Comparison of ENCODE assay signal across 1 cellular context in the genomic region with DNA sequence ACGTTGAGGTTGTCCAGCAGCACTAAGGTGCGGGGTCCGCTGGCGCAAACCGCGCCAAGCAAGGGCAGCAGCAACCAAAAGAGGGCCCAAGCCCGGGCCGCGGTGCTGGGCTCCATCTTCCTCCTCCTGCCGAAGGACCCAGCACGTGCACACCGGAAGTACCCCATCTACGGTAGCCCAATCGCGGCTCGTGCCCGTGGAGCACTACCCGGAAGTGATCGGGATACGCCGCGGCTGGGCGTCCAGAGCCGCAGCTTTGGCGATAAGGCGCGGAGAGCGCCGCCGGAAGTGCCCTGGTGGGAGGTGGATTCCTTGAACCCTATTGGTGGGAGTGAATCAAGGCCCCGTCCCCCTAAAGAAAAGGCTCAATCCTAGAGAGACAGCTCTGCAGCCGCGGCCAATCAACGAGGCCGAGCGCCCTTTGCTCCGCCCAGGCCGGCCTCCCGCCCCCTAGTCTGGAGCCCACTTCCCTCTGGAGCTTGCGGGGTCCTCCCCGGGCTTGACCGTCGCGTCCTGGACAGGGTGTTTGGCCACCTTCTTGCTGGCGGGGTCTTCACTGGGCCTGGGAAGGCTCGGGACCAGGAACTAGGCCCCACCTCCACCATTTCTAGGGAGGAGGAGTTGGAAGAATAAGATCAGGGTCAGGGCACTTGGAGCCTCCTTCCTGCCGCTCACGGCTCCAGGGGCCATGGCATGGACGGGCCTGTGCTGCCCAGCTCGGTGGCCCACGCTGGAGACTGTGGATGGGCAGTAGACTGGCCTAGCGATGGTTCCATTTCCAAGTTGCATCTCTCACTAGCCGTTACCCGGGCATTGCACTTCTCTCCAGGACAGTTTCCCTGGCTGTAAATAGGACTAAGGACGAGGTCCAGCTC.
TF ChIP-seq lines count a peak whose summit lies in the region.

A gene (minus strand): TSS at position 135 of the 875 bp plus-strand sequence. CDS start 19 bp downstream, at position 116.

TF ChIP-seq in K562, 482 proteins besides CTCF, POLR2A, EP300 and RAD21 (continued from another document and continues in another):
- TF ChIP-seq SREBF2 (CRISPR knock-in tag; IDR thresholded peaks at IDR 0.05): peak; percentile 24; the same call in 1 of the 2 replicates
- no peak for TF ChIP-seq ZNF764 (CRISPR knock-in tag; IDR thresholded peaks at IDR 0.05; ENCODE audit: low read depth)
- no peak for TF ChIP-seq NCOR1 (IDR thresholded peaks at IDR 0.05)
- TF ChIP-seq KLF6 (CRISPR knock-in tag; IDR thresholded peaks at IDR 0.05; ENCODE audit: borderline replicate concordance): no peak
- TF ChIP-seq, protein P1, sequence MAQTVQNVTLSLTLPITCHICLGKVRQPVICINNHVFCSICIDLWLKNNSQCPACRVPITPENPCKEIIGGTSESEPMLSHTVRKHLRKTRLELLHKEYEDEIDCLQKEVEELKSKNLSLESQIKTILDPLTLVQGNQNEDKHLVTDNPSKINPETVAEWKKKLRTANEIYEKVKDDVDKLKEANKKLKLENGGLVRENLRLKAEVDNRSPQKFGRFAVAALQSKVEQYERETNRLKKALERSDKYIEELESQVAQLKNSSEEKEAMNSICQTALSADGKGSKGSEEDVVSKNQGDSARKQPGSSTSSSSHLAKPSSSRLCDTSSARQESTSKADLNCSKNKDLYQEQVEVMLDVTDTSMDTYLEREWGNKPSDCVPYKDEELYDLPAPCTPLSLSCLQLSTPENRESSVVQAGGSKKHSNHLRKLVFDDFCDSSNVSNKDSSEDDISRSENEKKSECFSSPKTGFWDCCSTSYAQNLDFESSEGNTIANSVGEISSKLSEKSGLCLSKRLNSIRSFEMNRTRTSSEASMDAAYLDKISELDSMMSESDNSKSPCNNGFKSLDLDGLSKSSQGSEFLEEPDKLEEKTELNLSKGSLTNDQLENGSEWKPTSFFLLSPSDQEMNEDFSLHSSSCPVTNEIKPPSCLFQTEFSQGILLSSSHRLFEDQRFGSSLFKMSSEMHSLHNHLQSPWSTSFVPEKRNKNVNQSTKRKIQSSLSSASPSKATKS (CRISPR knock-in tag; IDR thresholded peaks at IDR 0.05): no peak
- TF ChIP-seq PYGO2 (tag; IDR thresholded peaks at IDR 0.05): no peak
- peak; percentile 44; the same call in 1 of the 2 replicates for TF ChIP-seq GATA2 (CRISPR knock-in tag; IDR thresholded peaks at IDR 0.05)
- TF ChIP-seq ARID1B (IDR thresholded peaks at IDR 0.05): no peak
- TF ChIP-seq, protein P2, sequence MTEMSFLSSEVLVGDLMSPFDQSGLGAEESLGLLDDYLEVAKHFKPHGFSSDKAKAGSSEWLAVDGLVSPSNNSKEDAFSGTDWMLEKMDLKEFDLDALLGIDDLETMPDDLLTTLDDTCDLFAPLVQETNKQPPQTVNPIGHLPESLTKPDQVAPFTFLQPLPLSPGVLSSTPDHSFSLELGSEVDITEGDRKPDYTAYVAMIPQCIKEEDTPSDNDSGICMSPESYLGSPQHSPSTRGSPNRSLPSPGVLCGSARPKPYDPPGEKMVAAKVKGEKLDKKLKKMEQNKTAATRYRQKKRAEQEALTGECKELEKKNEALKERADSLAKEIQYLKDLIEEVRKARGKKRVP (CRISPR knock-in tag; IDR thresholded peaks at IDR 0.05): no peak
- TF ChIP-seq RBM39 (optimal IDR thresholded peaks at IDR 0.05; ENCODE audit: low read depth, low read length): no peak
- no peak for TF ChIP-seq ZNF3 (CRISPR knock-in tag; IDR thresholded peaks at IDR 0.05)
- TF ChIP-seq, protein P3, sequence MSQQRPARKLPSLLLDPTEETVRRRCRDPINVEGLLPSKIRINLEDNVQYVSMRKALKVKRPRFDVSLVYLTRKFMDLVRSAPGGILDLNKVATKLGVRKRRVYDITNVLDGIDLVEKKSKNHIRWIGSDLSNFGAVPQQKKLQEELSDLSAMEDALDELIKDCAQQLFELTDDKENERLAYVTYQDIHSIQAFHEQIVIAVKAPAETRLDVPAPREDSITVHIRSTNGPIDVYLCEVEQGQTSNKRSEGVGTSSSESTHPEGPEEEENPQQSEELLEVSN (IDR thresholded peaks at IDR 0.05; ENCODE audit: borderline replicate concordance in 1 of 2, extremely low read depth in 1 of 2, insufficient read depth in 1 of 2, insufficient read length in 1 of 2, low read depth in 1 of 2, low read length in 1 of 2, poor library complexity in 1 of 2, severe bottlenecking in 1 of 2): peak in 1 of 2 experiments; percentile 26
- no peak for TF ChIP-seq KAT8 (IDR thresholded peaks at IDR 0.05; ENCODE audit: low read depth)
- no peak for TF ChIP-seq BMI1 (IDR thresholded peaks at IDR 0.05; ENCODE audit: low read length)
- TF ChIP-seq PHF8 (IDR thresholded peaks at IDR 0.05; ENCODE audit: borderline replicate concordance, low read length): peak; percentile 93
- TF ChIP-seq, protein P4, sequence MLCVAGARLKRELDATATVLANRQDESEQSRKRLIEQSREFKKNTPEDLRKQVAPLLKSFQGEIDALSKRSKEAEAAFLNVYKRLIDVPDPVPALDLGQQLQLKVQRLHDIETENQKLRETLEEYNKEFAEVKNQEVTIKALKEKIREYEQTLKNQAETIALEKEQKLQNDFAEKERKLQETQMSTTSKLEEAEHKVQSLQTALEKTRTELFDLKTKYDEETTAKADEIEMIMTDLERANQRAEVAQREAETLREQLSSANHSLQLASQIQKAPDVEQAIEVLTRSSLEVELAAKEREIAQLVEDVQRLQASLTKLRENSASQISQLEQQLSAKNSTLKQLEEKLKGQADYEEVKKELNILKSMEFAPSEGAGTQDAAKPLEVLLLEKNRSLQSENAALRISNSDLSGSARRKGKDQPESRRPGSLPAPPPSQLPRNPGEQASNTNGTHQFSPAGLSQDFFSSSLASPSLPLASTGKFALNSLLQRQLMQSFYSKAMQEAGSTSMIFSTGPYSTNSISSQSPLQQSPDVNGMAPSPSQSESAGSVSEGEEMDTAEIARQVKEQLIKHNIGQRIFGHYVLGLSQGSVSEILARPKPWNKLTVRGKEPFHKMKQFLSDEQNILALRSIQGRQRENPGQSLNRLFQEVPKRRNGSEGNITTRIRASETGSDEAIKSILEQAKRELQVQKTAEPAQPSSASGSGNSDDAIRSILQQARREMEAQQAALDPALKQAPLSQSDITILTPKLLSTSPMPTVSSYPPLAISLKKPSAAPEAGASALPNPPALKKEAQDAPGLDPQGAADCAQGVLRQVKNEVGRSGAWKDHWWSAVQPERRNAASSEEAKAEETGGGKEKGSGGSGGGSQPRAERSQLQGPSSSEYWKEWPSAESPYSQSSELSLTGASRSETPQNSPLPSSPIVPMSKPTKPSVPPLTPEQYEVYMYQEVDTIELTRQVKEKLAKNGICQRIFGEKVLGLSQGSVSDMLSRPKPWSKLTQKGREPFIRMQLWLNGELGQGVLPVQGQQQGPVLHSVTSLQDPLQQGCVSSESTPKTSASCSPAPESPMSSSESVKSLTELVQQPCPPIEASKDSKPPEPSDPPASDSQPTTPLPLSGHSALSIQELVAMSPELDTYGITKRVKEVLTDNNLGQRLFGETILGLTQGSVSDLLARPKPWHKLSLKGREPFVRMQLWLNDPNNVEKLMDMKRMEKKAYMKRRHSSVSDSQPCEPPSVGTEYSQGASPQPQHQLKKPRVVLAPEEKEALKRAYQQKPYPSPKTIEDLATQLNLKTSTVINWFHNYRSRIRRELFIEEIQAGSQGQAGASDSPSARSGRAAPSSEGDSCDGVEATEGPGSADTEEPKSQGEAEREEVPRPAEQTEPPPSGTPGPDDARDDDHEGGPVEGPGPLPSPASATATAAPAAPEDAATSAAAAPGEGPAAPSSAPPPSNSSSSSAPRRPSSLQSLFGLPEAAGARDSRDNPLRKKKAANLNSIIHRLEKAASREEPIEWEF (CRISPR knock-in tag; IDR thresholded peaks at IDR 0.05): no peak
- TF ChIP-seq, protein P5, sequence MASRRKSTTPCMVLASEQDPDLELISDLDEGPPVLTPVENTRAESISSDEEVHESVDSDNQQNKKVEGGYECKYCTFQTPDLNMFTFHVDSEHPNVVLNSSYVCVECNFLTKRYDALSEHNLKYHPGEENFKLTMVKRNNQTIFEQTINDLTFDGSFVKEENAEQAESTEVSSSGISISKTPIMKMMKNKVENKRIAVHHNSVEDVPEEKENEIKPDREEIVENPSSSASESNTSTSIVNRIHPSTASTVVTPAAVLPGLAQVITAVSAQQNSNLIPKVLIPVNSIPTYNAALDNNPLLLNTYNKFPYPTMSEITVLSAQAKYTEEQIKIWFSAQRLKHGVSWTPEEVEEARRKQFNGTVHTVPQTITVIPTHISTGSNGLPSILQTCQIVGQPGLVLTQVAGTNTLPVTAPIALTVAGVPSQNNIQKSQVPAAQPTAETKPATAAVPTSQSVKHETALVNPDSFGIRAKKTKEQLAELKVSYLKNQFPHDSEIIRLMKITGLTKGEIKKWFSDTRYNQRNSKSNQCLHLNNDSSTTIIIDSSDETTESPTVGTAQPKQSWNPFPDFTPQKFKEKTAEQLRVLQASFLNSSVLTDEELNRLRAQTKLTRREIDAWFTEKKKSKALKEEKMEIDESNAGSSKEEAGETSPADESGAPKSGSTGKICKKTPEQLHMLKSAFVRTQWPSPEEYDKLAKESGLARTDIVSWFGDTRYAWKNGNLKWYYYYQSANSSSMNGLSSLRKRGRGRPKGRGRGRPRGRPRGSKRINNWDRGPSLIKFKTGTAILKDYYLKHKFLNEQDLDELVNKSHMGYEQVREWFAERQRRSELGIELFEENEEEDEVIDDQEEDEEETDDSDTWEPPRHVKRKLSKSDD (conservative IDR thresholded peaks at IDR 0.05; ENCODE audit: low read length): no peak
- no peak; the same call in 1 of the 2 replicates for TF ChIP-seq ZBTB17 (CRISPR knock-in tag; IDR thresholded peaks at IDR 0.05)
- no peak for TF ChIP-seq POLR2H (tag; IDR thresholded peaks at IDR 0.05; ENCODE audit: low read depth)
- TF ChIP-seq ZBTB8A (IDR thresholded peaks at IDR 0.05; ENCODE audit: partially characterized antibody): no peak
- TF ChIP-seq RAD51 (IDR thresholded peaks at IDR 0.05; ENCODE audit: borderline replicate concordance, low read depth): no peak; the same call in 1 of the 2 replicates
- TF ChIP-seq BCOR (IDR thresholded peaks at IDR 0.05): 0 out of 2 replicates have a peak, but pooled peaks have one; percentile 22
- TF ChIP-seq, protein P6, sequence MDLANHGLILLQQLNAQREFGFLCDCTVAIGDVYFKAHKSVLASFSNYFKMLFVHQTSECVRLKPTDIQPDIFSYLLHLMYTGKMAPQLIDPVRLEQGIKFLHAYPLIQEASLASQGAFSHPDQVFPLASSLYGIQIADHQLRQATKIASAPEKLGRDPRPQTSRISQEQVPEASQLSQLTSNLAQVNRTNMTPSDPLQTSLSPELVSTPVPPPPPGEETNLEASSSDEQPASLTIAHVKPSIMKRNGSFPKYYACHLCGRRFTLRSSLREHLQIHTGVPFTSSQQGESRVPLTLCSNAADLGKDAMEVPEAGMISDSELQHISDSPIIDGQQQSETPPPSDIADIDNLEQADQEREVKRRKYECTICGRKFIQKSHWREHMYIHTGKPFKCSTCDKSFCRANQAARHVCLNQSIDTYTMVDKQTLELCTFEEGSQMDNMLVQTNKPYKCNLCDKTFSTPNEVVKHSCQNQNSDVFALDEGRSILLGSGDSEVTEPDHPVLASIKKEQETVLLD (IDR thresholded peaks at IDR 0.05): 0 out of 2 replicates have a peak, but pooled peaks have one; percentile 14
- TF ChIP-seq, protein P7, sequence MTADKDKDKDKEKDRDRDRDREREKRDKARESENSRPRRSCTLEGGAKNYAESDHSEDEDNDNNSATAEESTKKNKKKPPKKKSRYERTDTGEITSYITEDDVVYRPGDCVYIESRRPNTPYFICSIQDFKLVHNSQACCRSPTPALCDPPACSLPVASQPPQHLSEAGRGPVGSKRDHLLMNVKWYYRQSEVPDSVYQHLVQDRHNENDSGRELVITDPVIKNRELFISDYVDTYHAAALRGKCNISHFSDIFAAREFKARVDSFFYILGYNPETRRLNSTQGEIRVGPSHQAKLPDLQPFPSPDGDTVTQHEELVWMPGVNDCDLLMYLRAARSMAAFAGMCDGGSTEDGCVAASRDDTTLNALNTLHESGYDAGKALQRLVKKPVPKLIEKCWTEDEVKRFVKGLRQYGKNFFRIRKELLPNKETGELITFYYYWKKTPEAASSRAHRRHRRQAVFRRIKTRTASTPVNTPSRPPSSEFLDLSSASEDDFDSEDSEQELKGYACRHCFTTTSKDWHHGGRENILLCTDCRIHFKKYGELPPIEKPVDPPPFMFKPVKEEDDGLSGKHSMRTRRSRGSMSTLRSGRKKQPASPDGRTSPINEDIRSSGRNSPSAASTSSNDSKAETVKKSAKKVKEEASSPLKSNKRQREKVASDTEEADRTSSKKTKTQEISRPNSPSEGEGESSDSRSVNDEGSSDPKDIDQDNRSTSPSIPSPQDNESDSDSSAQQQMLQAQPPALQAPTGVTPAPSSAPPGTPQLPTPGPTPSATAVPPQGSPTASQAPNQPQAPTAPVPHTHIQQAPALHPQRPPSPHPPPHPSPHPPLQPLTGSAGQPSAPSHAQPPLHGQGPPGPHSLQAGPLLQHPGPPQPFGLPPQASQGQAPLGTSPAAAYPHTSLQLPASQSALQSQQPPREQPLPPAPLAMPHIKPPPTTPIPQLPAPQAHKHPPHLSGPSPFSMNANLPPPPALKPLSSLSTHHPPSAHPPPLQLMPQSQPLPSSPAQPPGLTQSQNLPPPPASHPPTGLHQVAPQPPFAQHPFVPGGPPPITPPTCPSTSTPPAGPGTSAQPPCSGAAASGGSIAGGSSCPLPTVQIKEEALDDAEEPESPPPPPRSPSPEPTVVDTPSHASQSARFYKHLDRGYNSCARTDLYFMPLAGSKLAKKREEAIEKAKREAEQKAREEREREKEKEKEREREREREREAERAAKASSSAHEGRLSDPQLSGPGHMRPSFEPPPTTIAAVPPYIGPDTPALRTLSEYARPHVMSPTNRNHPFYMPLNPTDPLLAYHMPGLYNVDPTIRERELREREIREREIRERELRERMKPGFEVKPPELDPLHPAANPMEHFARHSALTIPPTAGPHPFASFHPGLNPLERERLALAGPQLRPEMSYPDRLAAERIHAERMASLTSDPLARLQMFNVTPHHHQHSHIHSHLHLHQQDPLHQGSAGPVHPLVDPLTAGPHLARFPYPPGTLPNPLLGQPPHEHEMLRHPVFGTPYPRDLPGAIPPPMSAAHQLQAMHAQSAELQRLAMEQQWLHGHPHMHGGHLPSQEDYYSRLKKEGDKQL (CRISPR knock-in tag; IDR thresholded peaks at IDR 0.05; ENCODE audit: borderline replicate concordance): no peak
- TF ChIP-seq, protein P8, sequence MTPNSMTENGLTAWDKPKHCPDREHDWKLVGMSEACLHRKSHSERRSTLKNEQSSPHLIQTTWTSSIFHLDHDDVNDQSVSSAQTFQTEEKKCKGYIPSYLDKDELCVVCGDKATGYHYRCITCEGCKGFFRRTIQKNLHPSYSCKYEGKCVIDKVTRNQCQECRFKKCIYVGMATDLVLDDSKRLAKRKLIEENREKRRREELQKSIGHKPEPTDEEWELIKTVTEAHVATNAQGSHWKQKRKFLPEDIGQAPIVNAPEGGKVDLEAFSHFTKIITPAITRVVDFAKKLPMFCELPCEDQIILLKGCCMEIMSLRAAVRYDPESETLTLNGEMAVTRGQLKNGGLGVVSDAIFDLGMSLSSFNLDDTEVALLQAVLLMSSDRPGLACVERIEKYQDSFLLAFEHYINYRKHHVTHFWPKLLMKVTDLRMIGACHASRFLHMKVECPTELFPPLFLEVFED (CRISPR knock-in tag; conservative IDR thresholded peaks at IDR 0.05): no peak
- no peak for TF ChIP-seq TFAM (CRISPR knock-in tag; conservative IDR thresholded peaks at IDR 0.05)
- TF ChIP-seq JUNB (CRISPR knock-in tag; conservative IDR thresholded peaks at IDR 0.05): no peak
- TF ChIP-seq TAF1 (IDR thresholded peaks at IDR 0.05; ENCODE audit: control insufficient read depth, extremely low read depth, insufficient read depth, low read length, severe bottlenecking): peak; percentile 74
- no peak for TF ChIP-seq CBFA2T3 (IDR thresholded peaks at IDR 0.05)
